Comparison of ENCODE assay signal across 27 cellular contexts in the genomic region with DNA sequence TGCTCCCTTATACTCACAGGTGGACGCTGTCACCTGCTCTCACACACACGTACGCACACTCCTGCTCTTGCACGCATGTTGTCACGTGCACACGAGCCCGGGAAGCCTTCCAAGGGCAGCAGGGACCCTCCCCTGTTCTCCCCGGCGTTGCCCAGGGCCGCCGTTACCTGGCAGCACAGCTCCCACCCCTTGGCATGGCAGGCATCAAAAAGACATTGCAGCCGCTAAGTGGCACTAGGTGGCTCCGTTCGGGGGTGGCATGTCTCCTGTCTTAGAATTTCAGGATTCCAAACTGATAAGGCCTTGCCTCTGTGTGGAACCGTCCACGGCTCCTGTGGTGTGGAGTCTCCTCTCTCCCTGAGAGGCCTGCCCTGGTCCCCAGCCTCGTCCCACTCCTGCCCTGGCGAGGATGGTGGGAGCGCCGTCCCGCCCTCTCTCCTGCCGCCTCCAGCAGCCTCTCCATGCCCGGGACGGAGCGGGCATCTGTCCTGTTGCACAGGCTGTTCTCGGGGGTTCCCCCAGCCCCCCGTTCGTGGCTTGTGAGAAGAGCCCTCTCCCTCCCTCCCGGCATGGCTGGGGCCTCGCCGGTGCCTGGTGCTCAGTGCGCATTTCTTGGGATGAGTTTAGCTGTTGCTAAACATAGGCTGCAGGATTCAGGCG.
A peak's percentile ranks its signal among the peaks of the same experiment; 100 is the strongest.
DNase-seq lines count a peak whose midpoint lies in the region; ATAC-seq, FAIRE-seq and TF ChIP-seq lines count a peak whose summit lies in the region.
"Had no signal": no experiment of that assay in that cellular context is flagged by ENCODE, and none has a peak within 500 bp of the region (broad histone marks: within the 10 kb centered on the region; RNA-seq: fewer than 3 reads in every experiment).

No MANE protein-coding gene starts in this region.

- no peak for TF ChIP-seq CTCF in H1 (IDR thresholded peaks at IDR 0.05; ENCODE audit: control extremely low read depth in 1 of 3, insufficient read depth in 1 of 3, low read depth in 1 of 3, low read length in 3 of 3)
- TF ChIP-seq CTCF in upper lobe of right lung (IDR thresholded peaks at IDR 0.05), result no peak
- TF ChIP-seq CTCF in endothelial cell (IDR thresholded peaks at IDR 0.05; ENCODE audit: unreplicated experiment), result no peak

- no peaks in the 10 kb centered on the region for H3K36me3 Mint-ChIP-seq in endothelial cell (ENCODE audit: low read depth, unreplicated experiment)
- H3K36me3 Mint-ChIP-seq: activated CD4-positive, alpha-beta memory T cell treated with anti-CD3 and anti-CD28 coated beads for 36 hours; IgD-negative memory B cell; neural progenitor cell had no signal

- intact Hi-C loops in left ventricle myocardium superior (cut with micrococcal nuclease), result no loop called here
- intact Hi-C loops in left cardiac atrium (cut with DNase I), result no loop called here
- intact Hi-C loops in upper lobe of right lung (cut with DNase I), result no loop called here

- no peaks in the 10 kb centered on the region for H3K23me2 ChIP-seq in H1 (ENCODE audit: low read depth, low read length)

- no peak overlapping the region; the same call in 1 of the 2 replicates for H4K8ac ChIP-seq in H1 (ENCODE audit: extremely low read depth, insufficient read depth, low read length)
- no peak overlapping the region for H4K8ac ChIP-seq in trophoblast cell (ENCODE audit: low read depth, low read length)

- H3K4me2 ChIP-seq in H1 (ENCODE audit: insufficient read depth in 1 of 2, low read depth in 2 of 2, low read length in 2 of 2) (no peak overlapping the region), trophoblast cell (ENCODE audit: low read length) (no peak overlapping the region)
- H3K4me2 ChIP-seq: neural progenitor cell had no signal

- H3K79me2 ChIP-seq in H1 (ENCODE audit: control insufficient read depth in 1 of 2, insufficient read depth in 2 of 2, low read length in 2 of 2) (no peaks in the 10 kb centered on the region), trophoblast cell (ENCODE audit: control insufficient read depth, insufficient read depth, low read length, poor library complexity) (peaks cover 4% of the 10 kb centered on the region)

- H3K4me3 ChIP-seq in H1 (ENCODE audit: extremely low read depth in 1 of 4, insufficient read depth in 2 of 4, low read depth in 3 of 4, low read length in 4 of 4), result no peak overlapping the region
- no peak overlapping the region for H3K4me3 ChIP-seq in upper lobe of right lung
- H3K4me3 ChIP-seq in trophoblast cell (ENCODE audit: low read depth, low read length), result no peak overlapping the region
- H3K4me3 ChIP-seq: esophagus muscularis mucosa, gastrocnemius medialis, neural progenitor cell, sigmoid colon, tibial artery had no signal

- H3K79me1 ChIP-seq in H1 (ENCODE audit: low read depth, low read length) (no peaks in the 10 kb centered on the region; the same call in 1 of the 2 replicates), trophoblast cell (ENCODE audit: low read length) (peaks cover 4% of the 10 kb centered on the region)

- H3K18ac ChIP-seq in H1 (ENCODE audit: extremely low read depth, low read length) (no peak overlapping the region), trophoblast cell (ENCODE audit: low read length) (no peak overlapping the region)

- 91% methylated on average over 30 of the region's 33 CpGs; no CpG with 5 or more reads in 1 of the 2 experiments for WGBS in H1 (ENCODE audit: extremely low coverage in 1 of 2, insufficient coverage in 1 of 2, insufficient read length in 1 of 2, insufficient replicate concordance in 2 of 2, low coverage in 1 of 2, low lambda C conversion rate in 2 of 2, missing lambda C conversion rate in 1 of 2), 2 experiments
- WGBS in trophoblast cell (ENCODE audit: extremely low coverage, insufficient coverage, insufficient read length), result no CpG with 5 or more reads among the region's 33 CpGs

- H3K9ac ChIP-seq in H1 (replicated peaks in 1 of 4; ENCODE audit: extremely low read depth in 1 of 4, low read depth in 3 of 4, low read length in 3 of 4) (no peak overlapping the region), trophoblast cell (ENCODE audit: low read length) (no peak overlapping the region)
- H3K9ac ChIP-seq: neural progenitor cell had no signal

- ATAC-seq in left ventricle myocardium superior (peak; percentile 33), left cardiac atrium (no peak), upper lobe of right lung (peak; percentile 9)
- ATAC-seq: gastrocnemius medialis had no signal

- H3K27ac ChIP-seq in H1 (ENCODE audit: low read depth, low read length) (no peak overlapping the region), upper lobe of right lung (no peak overlapping the region), trophoblast cell (ENCODE audit: low read depth, low read length) (no peak overlapping the region)
- H3K27ac ChIP-seq: brain microvascular endothelial cell, C4-2B, esophagus muscularis mucosa, gastrocnemius medialis, neural progenitor cell, sigmoid colon, tibial artery had no signal

- H2BK12ac ChIP-seq in H1 (ENCODE audit: low read depth, low read length) (no peak overlapping the region), trophoblast cell (ENCODE audit: low read length) (no peak overlapping the region)

- H2AFZ ChIP-seq in H1 (ENCODE audit: low read length), result no peak overlapping the region
- H2AFZ ChIP-seq in trophoblast cell (ENCODE audit: insufficient read depth, low read length, poor library complexity), result no peak overlapping the region
- H2AFZ ChIP-seq: neural progenitor cell had no signal

- no peak for DNase-seq in left ventricle myocardium superior
- no peak for DNase-seq in left cardiac atrium
- peak; percentile 58 for DNase-seq in NCI-H1694 treated with DMSO at 0.1 percent for 48 hours (lab: John Stamatoyannopoulos, UW)
- DNase-seq in H1 (ENCODE audit: low read depth in 1 of 2, low spot score in 2 of 2), result no peak
- DNase-seq in upper lobe of right lung, result no peak
- no peak for DNase-seq in trophoblast cell
- DNase-seq in GM12892 (ENCODE audit: insufficient read length), result no peak
- no peak for DNase-seq in endothelial cell (ENCODE audit: low spot score)
- DNase-seq: activated CD4-positive, alpha-beta memory T cell treated with anti-CD3 and anti-CD28 coated beads for 36 hours; activated effector memory CD4-positive, alpha-beta T cell treated with anti-CD3 and anti-CD28 coated beads, Interleukin-2, amount 50 U/mL, for 16 hours; brain microvascular endothelial cell; effector CD8-positive, alpha-beta T cell; gastrocnemius medialis; NCI-H146; NCI-H446; SIG-M5; sigmoid colon; stimulated activated CD4-positive, alpha-beta T cell treated with anti-CD3 and anti-CD28 coated beads, Interleukin-15, amount 100 ng/mL, for 24 hours; tibial artery had no signal

- H3K4me1 ChIP-seq in H1 (replicated peaks in 1 of 4; ENCODE audit: control insufficient read depth in 3 of 4, insufficient read depth in 4 of 4, low read length in 3 of 4) (peaks cover 0 to 4% (median 3%) of the 10 kb centered on the region in 4 experiments; a peak in 3 of 7 replicates), upper lobe of right lung (peaks cover 7% of the 10 kb centered on the region), trophoblast cell (ENCODE audit: control insufficient read depth in 1 of 2, insufficient read depth in 2 of 2, low read length in 2 of 2) (peaks cover 4 to 7% of the 10 kb centered on the region in 2 experiments)

- H3K14ac ChIP-seq in H1 (ENCODE audit: insufficient read length) (no peak overlapping the region), trophoblast cell (ENCODE audit: low read length) (no peak overlapping the region)

- TF ChIP-seq EP300 in H1 (IDR thresholded peaks at IDR 0.05; ENCODE audit: borderline replicate concordance in 1 of 2, low read depth in 2 of 2, low read length in 2 of 2), result no peak

- H3K36me3 ChIP-seq in H1 (ENCODE audit: control insufficient read depth in 2 of 4, insufficient read depth in 4 of 4, low read length in 3 of 4), result no peaks in the 10 kb centered on the region
- no peaks in the 10 kb centered on the region for H3K36me3 ChIP-seq in upper lobe of right lung
- no peaks in the 10 kb centered on the region for H3K36me3 ChIP-seq in trophoblast cell (ENCODE audit: control insufficient read depth in 1 of 2, insufficient read depth in 2 of 2, low read length in 2 of 2)
- H3K36me3 ChIP-seq: brain microvascular endothelial cell, esophagus muscularis mucosa, gastrocnemius medialis, neural progenitor cell, sigmoid colon, tibial artery had no signal

- H2AK5ac ChIP-seq in H1 (ENCODE audit: low read depth, low read length), result no peak overlapping the region
- H2AK5ac ChIP-seq in trophoblast cell (ENCODE audit: low read length), result no peak overlapping the region

- no peak overlapping the region for H2BK120ac ChIP-seq in H1 (replicated peaks; ENCODE audit: low read depth, low read length)
- H2BK120ac ChIP-seq in trophoblast cell (ENCODE audit: insufficient read depth, low read length, poor library complexity), result no peak overlapping the region

- TF ChIP-seq POLR2A in H1 (IDR thresholded peaks at IDR 0.05; ENCODE audit: control extremely low read depth in 1 of 2, low read depth in 2 of 2, low read length in 2 of 2), result no peak
- no peak for TF ChIP-seq POLR2A in GM12892 (IDR thresholded peaks at IDR 0.05; ENCODE audit: low read depth, low read length)

- no peak overlapping the region for H2BK5ac ChIP-seq in H1 (ENCODE audit: low read depth, low read length)
- no peak overlapping the region for H2BK5ac ChIP-seq in trophoblast cell (ENCODE audit: low read depth, low read length, poor library complexity)

- H3K4me1 Mint-ChIP-seq in endothelial cell (ENCODE audit: unreplicated experiment), result peaks cover 2% of the 10 kb centered on the region

- peaks cover 10% of the 10 kb centered on the region for H3K27me3 Mint-ChIP-seq in endothelial cell (ENCODE audit: unreplicated experiment)
- H3K27me3 Mint-ChIP-seq: stimulated activated naive CD8-positive, alpha-beta T cell treated with anti-CD3 and anti-CD28 coated beads, Interleukin-15, Interleukin-2, amounts not matched to agents 100 ng/mL and 50 ng/mL, for 24 hours had no signal

- H3K4ac ChIP-seq in H1 (replicated peaks; ENCODE audit: insufficient read length, low read depth, low read length) (no peak overlapping the region), trophoblast cell (ENCODE audit: low read depth, low read length) (no peak overlapping the region)

- H3K9me3 ChIP-seq in H1 (ENCODE audit: insufficient read depth in 2 of 2, low read depth in 1 of 2, low read length in 1 of 2), result no peaks in the 10 kb centered on the region
- no peaks in the 10 kb centered on the region for H3K9me3 ChIP-seq in upper lobe of right lung
- peaks cover 3% of the 10 kb centered on the region for H3K9me3 ChIP-seq in trophoblast cell (ENCODE audit: insufficient read depth, low read depth, low read length)
- H3K9me3 ChIP-seq: esophagus muscularis mucosa, gastrocnemius medialis, sigmoid colon, tibial artery had no signal

- H4K5ac ChIP-seq in H1 (ENCODE audit: insufficient read length, low read depth, low read length), result no peak overlapping the region

- no peak overlapping the region for H3K56ac ChIP-seq in H1 (replicated peaks; ENCODE audit: insufficient read length, low read depth, low read length)

- no peak overlapping the region for H3K23ac ChIP-seq in H1 (ENCODE audit: insufficient read length)
- no peak overlapping the region for H3K23ac ChIP-seq in trophoblast cell (ENCODE audit: low read length)

- peaks cover 0 to 1% of the 10 kb centered on the region in 2 experiments for H4K20me1 ChIP-seq in H1 (replicated peaks in 1 of 2; ENCODE audit: control insufficient read depth in 1 of 2, insufficient read depth in 2 of 2, low read length in 2 of 2)

- no peak overlapping the region for H3K27ac Mint-ChIP-seq in endothelial cell (ENCODE audit: unreplicated experiment)
- H3K27ac Mint-ChIP-seq: activated CD4-positive, alpha-beta memory T cell treated with anti-CD3 and anti-CD28 coated beads for 36 hours; IgD-negative memory B cell; neural progenitor cell; progenitor cell of endocrine pancreas; stimulated activated naive CD8-positive, alpha-beta T cell treated with anti-CD3 and anti-CD28 coated beads, Interleukin-15, Interleukin-2, amounts not matched to agents 100 ng/mL and 50 ng/mL, for 24 hours had no signal

- H2BK15ac ChIP-seq in H1 (ENCODE audit: low read length), result peak overlapping the region; percentile 75; the same call in 1 of the 2 replicates

- H2BK20ac ChIP-seq in H1 (ENCODE audit: low read length), result no peak overlapping the region

- no peak overlapping the region for H4K12ac ChIP-seq in trophoblast cell (ENCODE audit: low read depth, low read length)

- no peak overlapping the region for H3K4me3 Mint-ChIP-seq in endothelial cell (ENCODE audit: unreplicated experiment)
- H3K4me3 Mint-ChIP-seq: activated CD4-positive, alpha-beta memory T cell treated with anti-CD3 and anti-CD28 coated beads for 36 hours; neural progenitor cell; stimulated activated naive CD8-positive, alpha-beta T cell treated with anti-CD3 and anti-CD28 coated beads, Interleukin-15, Interleukin-2, amounts not matched to agents 100 ng/mL and 50 ng/mL, for 24 hours had no signal

- no peak for TF ChIP-seq RAD21 in H1 (IDR thresholded peaks at IDR 0.05 in 1 of 2, conservative IDR thresholded peaks at IDR 0.05 in 1 of 2; ENCODE audit: low read depth in 2 of 2, low read length in 2 of 2)

- CTCF ChIA-PET in H1 (lab: Charles Lee; ENCODE audit: partially characterized antibody), result interaction anchor here (0.8 to 18.6 kb wide), 13 partner anchors 8 to 141 kb away, joined by 3 to 277 read pairs (median 4); no protein-coding TSS in a partner anchor

- H3K27me3 ChIP-seq in H1 (replicated peaks in 1 of 4; ENCODE audit: control insufficient read depth in 3 of 4, extremely low read depth in 1 of 4, insufficient read depth in 3 of 4, low read length in 3 of 4) (no peaks in the 10 kb centered on the region), upper lobe of right lung (no peaks in the 10 kb centered on the region), trophoblast cell (ENCODE audit: insufficient read depth, low read length) (no peaks in the 10 kb centered on the region)
- H3K27me3 ChIP-seq: brain microvascular endothelial cell, esophagus muscularis mucosa, gastrocnemius medialis, neural progenitor cell, sigmoid colon, tibial artery had no signal

- POLR2A ChIA-PET in H1 (lab: Charles Lee; ENCODE audit: partially characterized antibody), result interaction anchor here (1.7 kb wide), 1 partner anchor 39 kb away, joined by 3 read pairs; no protein-coding TSS in a partner anchor

- no peaks in the 10 kb centered on the region for H3K9me3 Mint-ChIP-seq in endothelial cell (ENCODE audit: unreplicated experiment)
- H3K9me3 Mint-ChIP-seq: activated CD4-positive, alpha-beta memory T cell treated with anti-CD3 and anti-CD28 coated beads for 36 hours; IgD-negative memory B cell; neural progenitor cell; stimulated activated naive CD8-positive, alpha-beta T cell treated with anti-CD3 and anti-CD28 coated beads, Interleukin-15, Interleukin-2, amounts not matched to agents 100 ng/mL and 50 ng/mL, for 24 hours had no signal

- no peak for FAIRE-seq in H1 (lab: Jason Lieb, UNC)
- no peak for FAIRE-seq in GM12892 (lab: Jason Lieb, UNC)
- FAIRE-seq: colon, keratinocyte had no signal

- H4K91ac ChIP-seq in H1 (replicated peaks; ENCODE audit: insufficient read length, low read length) (peak overlapping the region; percentile 40), trophoblast cell (ENCODE audit: low read depth, low read length) (no peak overlapping the region)

Comparison
In these comparisons a context has a peak if more than half of its experiments do, and no peak if none do; other contexts are left out.
1. ATAC-seq: peak in left ventricle myocardium superior (single experiment) and upper lobe of right lung (single experiment); none in left cardiac atrium (0 of 2).